Comparison of ENCODE assay signal across 8 cellular contexts in genomic region chr11:119106564-119107537, GRCh38. TPM values are rescaled to one million over a fixed set of nuclear protein-coding genes. Genes with fewer than 3 reads are reported as not detected.
DNase-seq lines count a peak whose midpoint lies in the region; ATAC-seq, FAIRE-seq and TF ChIP-seq lines count a peak whose summit lies in the region.

TSS of gene C2CD2L (plus strand) at chr11:119107344. CDS start at chr11:119107742, 398 bp downstream.

- intact Hi-C loops in endothelial cell of umbilical vein (cut with micrococcal nuclease) = loop anchor here (1.0 kb wide), 2 partner anchors 12 to 14 kb away; partner anchors contain the start of gene HINFP

- peak; percentile 87 for FAIRE-seq in endothelial cell of umbilical vein (lab: Jason Lieb, UNC)

- H3F3A ChIP-seq in OCI-LY1 (ENCODE audit: insufficient read depth, low read length) = no peaks in the 10 kb centered on the region; the same call in 1 of the 2 replicates

- H3K79me2 ChIP-seq in OCI-LY1 (ENCODE audit: insufficient read depth, low read length) (no peaks in the 10 kb centered on the region), endothelial cell of umbilical vein (ENCODE audit: control insufficient read depth, insufficient read depth, low read length) (no peaks in the 10 kb centered on the region)

- POLR2A ChIA-PET in endothelial cell of umbilical vein (lab: Charles Lee) = interaction anchor here (1.3 to 1.5 kb wide), 2 partner anchors 12 to 14 kb away, joined by 4 to 10 read pairs; partner anchors contain the start of gene HINFP

- no TSS peak for BruUV-seq in endothelial cell of umbilical vein (replicated peaks; lab: Mats Ljungman, UMichigan)

- H3K36me3 ChIP-seq in HUES64 (ENCODE audit: insufficient read depth, low read length) (no peaks in the 10 kb centered on the region; the same call in 1 of the 2 replicates), OCI-LY1 (ENCODE audit: insufficient read depth, low read length) (peaks cover 15% of the 10 kb centered on the region), endothelial cell of umbilical vein (ENCODE audit: control insufficient read depth in 2 of 2, extremely low read depth in 1 of 2, insufficient read depth in 2 of 2, low read length in 2 of 2) (peaks cover under 1 to 8% of the 10 kb centered on the region in 2 experiments)

- peak; percentile 70 for TF ChIP-seq POLR2A in endothelial cell of umbilical vein (IDR thresholded peaks at IDR 0.05; ENCODE audit: low read depth, low read length)

- WGBS in HUES64 = 3% methylated on average over 47 of the region's 49 CpGs

- H3K4me1 ChIP-seq in HUES64 (ENCODE audit: insufficient read depth, low read length) (peaks cover 19% of the 10 kb centered on the region), OCI-LY1 (ENCODE audit: insufficient read depth, low read length, severe bottlenecking) (peaks cover 30% of the 10 kb centered on the region), endothelial cell of umbilical vein (ENCODE audit: control insufficient read depth, extremely low read depth, insufficient read depth, low read length) (peaks cover 16% of the 10 kb centered on the region)

- CTCF ChIA-PET in endothelial cell of umbilical vein (lab: Charles Lee) = interaction anchor here (1.1 to 1.6 kb wide), 6 partner anchors 11 to 89 kb away, joined by 3 to 8 read pairs (median 4); partner anchors contain the start of gene HINFP

- H3K9me3 ChIP-seq in HUES64 (ENCODE audit: insufficient read depth, low read depth, low read length) (no peaks in the 10 kb centered on the region), OCI-LY1 (ENCODE audit: low read length) (no peaks in the 10 kb centered on the region), endothelial cell of umbilical vein (replicated peaks; ENCODE audit: control insufficient read depth, insufficient read depth, low read length) (no peaks in the 10 kb centered on the region)

- H4K20me1 ChIP-seq in OCI-LY1 (ENCODE audit: insufficient read depth, low read length) (no peaks in the 10 kb centered on the region), endothelial cell of umbilical vein (replicated peaks; ENCODE audit: control insufficient read depth, extremely low read depth, insufficient read depth, low read length) (no peaks in the 10 kb centered on the region)

- no peak within 1 kb of the TSS for H3K27ac ChIP-seq in HUES64 (ENCODE audit: low read depth, low read length)
- H3K27ac ChIP-seq in OCI-LY1 (ENCODE audit: low read depth, low read length, poor library complexity, severe bottlenecking) = peak within 1 kb of the TSS; percentile 82
- H3K27ac ChIP-seq in endothelial cell of umbilical vein (ENCODE audit: insufficient read depth, low read depth, low read length) = peak within 1 kb of the TSS; percentile 48

- H3K4me3 ChIP-seq in HUES64 (ENCODE audit: low read length) (peak within 1 kb of the TSS; percentile 62), OCI-LY1 (ENCODE audit: low read depth, low read length, poor library complexity, severe bottlenecking) (peak within 1 kb of the TSS; percentile 98), endothelial cell of umbilical vein (replicated peaks in 1 of 3; ENCODE audit: insufficient read depth in 1 of 3, low read depth in 1 of 3, low read length in 3 of 3) (peak within 1 kb of the TSS; percentile 46 to 72 (median 63))

- H3K27me3 ChIP-seq in HUES64 (ENCODE audit: insufficient read depth, low read length) (peaks cover 18% of the 10 kb centered on the region), OCI-LY1 (ENCODE audit: insufficient read depth, low read length) (no peaks in the 10 kb centered on the region), endothelial cell of umbilical vein (ENCODE audit: control insufficient read depth in 2 of 2, insufficient read depth in 2 of 2, low read length in 2 of 2) (no peaks in the 10 kb centered on the region)

- H3K9me2 ChIP-seq in OCI-LY1 (ENCODE audit: low read depth, low read length) = no peaks in the 10 kb centered on the region

- H3K4me2 ChIP-seq in OCI-LY1 (ENCODE audit: low read length) = peak within 1 kb of the TSS; percentile 99
- peak within 1 kb of the TSS; percentile 87 for H3K4me2 ChIP-seq in endothelial cell of umbilical vein (ENCODE audit: insufficient read depth, low read length)

- TF ChIP-seq CTCF in OCI-LY1 (IDR thresholded peaks at IDR 0.05; ENCODE audit: low read length) = no peak
- TF ChIP-seq CTCF in endothelial cell of umbilical vein (IDR thresholded peaks at IDR 0.05; ENCODE audit: extremely low read depth in 1 of 2, insufficient read depth in 1 of 2, low read depth in 1 of 2, low read length in 2 of 2) = no peak

- peak within 1 kb of the TSS; percentile 58 for H3K9ac ChIP-seq in HUES64 (ENCODE audit: low read depth, low read length)
- H3K9ac ChIP-seq in OCI-LY1 (ENCODE audit: low read length) = peak within 1 kb of the TSS; percentile 96
- peak within 1 kb of the TSS; percentile 64 for H3K9ac ChIP-seq in endothelial cell of umbilical vein (replicated peaks; ENCODE audit: extremely low read depth, insufficient read depth, low read length)

- dilution Hi-C loops in endothelial cell of umbilical vein (cut with MboI; ENCODE audit: extremely low pct_ligation_motif_present, low sequenced_read_pairs) = no loop called here

- DNase-seq in COR-L47 (lab: John Stamatoyannopoulos, UW) (peak; percentile 93), endothelial cell of umbilical vein (ENCODE audit: low read depth, low spot score) (peak; percentile 86), middle frontal gyrus (ENCODE audit: extremely low spot score, low spot score) (peak; percentile 71)
- peak; percentile 69 for DNase-seq in activated CD8-positive, alpha-beta memory T cell treated with anti-CD3 and anti-CD28 coated beads, Interleukin-2, amount 50 U/mL, for 24 hours (ENCODE audit: extremely low read depth)
- peak; percentile 91 to 93 for DNase-seq in stimulated activated CD8-positive, alpha-beta memory T cell treated with anti-CD3 and anti-CD28 coated beads, Interleukin-15, amount 100 ng/mL, for 48 hours (ENCODE audit: low read depth in 2 of 2)

- ATAC-seq in GM21381 (IDR thresholded peaks at IDR 0.05; ENCODE audit: unreplicated experiment) = peak; percentile 74

- H2AFZ ChIP-seq in OCI-LY1 (ENCODE audit: low read length) (no peak within 1 kb of the TSS), endothelial cell of umbilical vein (ENCODE audit: low read depth, low read length) (peak within 1 kb of the TSS; percentile 84)

- H3K9me1 ChIP-seq in endothelial cell of umbilical vein (replicated peaks; ENCODE audit: control insufficient read depth, extremely low read depth, insufficient read depth, low read length) = no peaks in the 10 kb centered on the region

TF ChIP-seq in endothelial cell of umbilical vein, 7 proteins besides CTCF, POLR2A, EP300 and RAD21:
- TF ChIP-seq GATA2 (IDR thresholded peaks at IDR 0.05; ENCODE audit: insufficient read depth, insufficient read length, low read depth, low read length) (no peak), POLR2AphosphoS5 (IDR thresholded peaks at IDR 0.05; ENCODE audit: insufficient read depth, low read depth, low read length) (peak; percentile 89), JUN (IDR thresholded peaks at IDR 0.05; ENCODE audit: borderline replicate concordance, insufficient read depth, insufficient read length, low read depth) (no peak), MAX (IDR thresholded peaks at IDR 0.05; ENCODE audit: insufficient read depth, insufficient read length) (peak; percentile 16), FOS (IDR thresholded peaks at IDR 0.05; ENCODE audit: borderline replicate concordance, insufficient read depth, low read length) (no peak)

RNA-seq across cellular contexts. Expression of gene C2CD2L, which starts in this region (rescaled TPM):
- polyA plus RNA-seq in HUES64 (2013, experiment 1 of 2) = 1.7 TPM
- polyA plus RNA-seq in HUES64 (2013, experiment 2 of 2) = 2.2 TPM
- 10.4 and 10.5 TPM in 2 replicates for total RNA-seq in endothelial cell of umbilical vein
- 9.1 and 10.2 TPM in 2 replicates for polyA plus RNA-seq in endothelial cell of umbilical vein
- 5.2 and 7.3 TPM in 2 replicates for polyA plus RNA-seq in endothelial cell of umbilical vein (2011; cell fraction: cytosol; rRNA removed)
- 14.9 and 16.1 TPM in 2 replicates for polyA plus RNA-seq in endothelial cell of umbilical vein (2011; cell fraction: nucleus; rRNA removed)
- polyA plus RNA-seq in endothelial cell of umbilical vein (2012) = 6.6 and 7.6 TPM in 2 replicates
- 16.0 and 17.0 TPM in 2 replicates for polyA minus RNA-seq in endothelial cell of umbilical vein
- 6.7 TPM for polyA minus RNA-seq in endothelial cell of umbilical vein (2011; cell fraction: cytosol; rRNA and poly(A)+ RNA removed)
- 9.4 and 14.3 TPM in 2 replicates for polyA minus RNA-seq in endothelial cell of umbilical vein (2011; cell fraction: nucleus; rRNA and poly(A)+ RNA removed)
